Comparison of ENCODE assay signal across 10 cellular contexts in the genomic region with DNA sequence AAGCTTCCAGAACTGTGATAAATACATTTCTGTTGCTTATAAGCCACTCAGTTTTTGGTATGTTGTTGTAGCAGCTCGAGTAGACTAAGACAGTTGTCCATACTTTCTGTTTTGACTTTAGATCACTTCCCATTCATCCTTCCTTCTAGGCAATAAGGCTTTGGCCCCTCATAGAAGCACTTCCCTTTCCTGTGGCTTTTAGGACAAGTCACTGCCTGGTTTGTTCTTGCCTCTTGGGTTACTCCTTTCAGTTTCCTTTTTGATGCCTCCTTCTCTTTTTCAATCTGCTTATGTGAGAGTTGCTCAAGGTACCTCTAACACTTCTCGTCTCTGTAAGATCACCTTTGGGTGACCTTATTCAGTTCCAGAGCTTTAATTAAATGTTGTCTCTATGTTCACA.
DNase-seq lines count a peak whose midpoint lies in the region; ATAC-seq, FAIRE-seq and TF ChIP-seq lines count a peak whose summit lies in the region.
"Had no signal": no experiment of that assay in that cellular context is flagged by ENCODE, and none has a peak within 500 bp of the region (broad histone marks: within the 10 kb centered on the region; RNA-seq: fewer than 3 reads in every experiment).

No MANE protein-coding gene starts in this region.

- no CpG with 5 or more reads among the region's 2 CpGs for WGBS in H9 (ENCODE audit: extremely low coverage, insufficient read length, low lambda C conversion rate)

- ATAC-seq in HG02885 (IDR thresholded peaks at IDR 0.05; ENCODE audit: poor library complexity, unreplicated experiment) = peak; percentile 93
- ATAC-seq: stimulated activated effector memory CD8-positive, alpha-beta T cell treated with anti-CD3 and anti-CD28 coated beads, Interleukin-12 subunit alpha, Interleukin-12 subunit beta, amount 100 ng/mL, for 72 hours had no signal

- FAIRE-seq in GM19239 (lab: Jason Lieb, UNC) (peak; percentile 86), H54 (lab: Jason Lieb, UNC) (no peak)

- H3K27me3 ChIP-seq in H9 (ENCODE audit: insufficient read depth, low read length) = no peaks in the 10 kb centered on the region
- H3K27me3 ChIP-seq in effector memory CD4-positive, alpha-beta T cell (replicated peaks; ENCODE audit: control insufficient read depth, insufficient read depth, low read length, poor library complexity, severe bottlenecking) = no peaks in the 10 kb centered on the region

- H3K56ac ChIP-seq in H9 (ENCODE audit: insufficient read length, low read depth, low read length) = no peak overlapping the region

- H3K79me1 ChIP-seq in H9 (ENCODE audit: insufficient read depth, low read depth, low read length, poor library complexity, severe bottlenecking) = no peaks in the 10 kb centered on the region

- no peak overlapping the region for H2BK15ac ChIP-seq in H9 (ENCODE audit: low read depth, low read length)

- TF ChIP-seq POLR2A in H54 (IDR thresholded peaks at IDR 0.05; ENCODE audit: low read depth, low read length) = no peak

- no peaks in the 10 kb centered on the region for H3K36me3 Mint-ChIP-seq in CD14-positive monocyte
- H3K36me3 Mint-ChIP-seq in H9 (ENCODE audit: insufficient read depth in 1 of 3, low read depth in 3 of 3) = no peaks in the 10 kb centered on the region
- H3K36me3 Mint-ChIP-seq: stimulated activated effector memory CD8-positive, alpha-beta T cell treated with anti-CD3 and anti-CD28 coated beads, Interleukin-12 subunit alpha, Interleukin-12 subunit beta, amount 100 ng/mL, for 72 hours had no signal

- no peak overlapping the region for H2BK20ac ChIP-seq in H9 (ENCODE audit: low read depth, low read length, poor library complexity, severe bottlenecking)

- H3K4ac ChIP-seq in H9 (ENCODE audit: low read depth, low read length) = no peak overlapping the region

- H3K9me3 ChIP-seq in H9 (ENCODE audit: control insufficient read depth, low read depth, low read length) = no peaks in the 10 kb centered on the region
- no peaks in the 10 kb centered on the region for H3K9me3 ChIP-seq in effector memory CD4-positive, alpha-beta T cell (ENCODE audit: control insufficient read depth, low read length)

- H4K91ac ChIP-seq in H9 (ENCODE audit: insufficient read length, low read depth, low read length) = no peak overlapping the region

- TF ChIP-seq CTCF in CD14-positive monocyte (IDR thresholded peaks at IDR 0.05) = no peak
- no peak for TF ChIP-seq CTCF in H9 (conservative IDR thresholded peaks at IDR 0.05)

- H2BK120ac ChIP-seq in H9 (ENCODE audit: low read depth, low read length, poor library complexity, severe bottlenecking) = no peak overlapping the region

- H3K9me3 Mint-ChIP-seq in CD14-positive monocyte (peaks cover 9 to 21% (median 14%) of the 10 kb centered on the region in 7 donors), H9 (no peaks in the 10 kb centered on the region)

- H4K20me1 ChIP-seq in H9 (ENCODE audit: control insufficient read depth, insufficient read depth, insufficient read length) = no peaks in the 10 kb centered on the region

- peak overlapping the region; percentile 18 to 62 for H3K4me3 Mint-ChIP-seq in CD14-positive monocyte
- no peak overlapping the region for H3K4me3 Mint-ChIP-seq in H9
- H3K4me3 Mint-ChIP-seq: stimulated activated effector memory CD8-positive, alpha-beta T cell treated with anti-CD3 and anti-CD28 coated beads, Interleukin-12 subunit alpha, Interleukin-12 subunit beta, amount 100 ng/mL, for 72 hours had no signal

- no peak overlapping the region for H4K8ac ChIP-seq in H9 (replicated peaks; ENCODE audit: insufficient read length, low read depth, low read length)

- H2BK12ac ChIP-seq in H9 (ENCODE audit: insufficient read length, low read depth, low read length) = no peak overlapping the region

- no peaks in the 10 kb centered on the region for H3K23me2 ChIP-seq in H9 (ENCODE audit: insufficient read length, low read depth, low read length, poor library complexity, severe bottlenecking)

- peak overlapping the region in 3 of 7 donors; percentile 6 to 56 (median 21) for H3K27ac Mint-ChIP-seq in CD14-positive monocyte
- no peak overlapping the region for H3K27ac Mint-ChIP-seq in H9
- H3K27ac Mint-ChIP-seq: stimulated activated effector memory CD8-positive, alpha-beta T cell treated with anti-CD3 and anti-CD28 coated beads, Interleukin-12 subunit alpha, Interleukin-12 subunit beta, amount 100 ng/mL, for 72 hours had no signal

- no peak overlapping the region for H2BK5ac ChIP-seq in H9 (ENCODE audit: insufficient read length, low read length)

- DNase-seq in CD14-positive monocyte (ENCODE audit: low spot score) (no peak), GM19239 (ENCODE audit: insufficient read length, low spot score) (peak; percentile 64), MV-4-11 (lab: John Stamatoyannopoulos, UW) (peak; percentile 98), H54 (ENCODE audit: insufficient read length, low spot score) (no peak), H9 (no peak)
- DNase-seq in stimulated activated CD4-positive, alpha-beta T cell treated with anti-CD3 and anti-CD28 coated beads, Interleukin-4, amount 100 ng/mL, for 1 hour = no peak
- DNase-seq in effector memory CD4-positive, alpha-beta T cell = no peak

- no peak overlapping the region for H3K4me3 ChIP-seq in effector memory CD4-positive, alpha-beta T cell (ENCODE audit: insufficient read depth, low read depth, low read length, poor library complexity, severe bottlenecking)

- no peaks in the 10 kb centered on the region for H3K36me3 ChIP-seq in effector memory CD4-positive, alpha-beta T cell (ENCODE audit: control insufficient read depth, insufficient read depth, low read length)

- no peak overlapping the region for H3K14ac ChIP-seq in H9 (ENCODE audit: insufficient read depth, low read length)

- no peak overlapping the region for H3K18ac ChIP-seq in H9 (ENCODE audit: insufficient read length, low read depth, low read length)

- H2AK5ac ChIP-seq in H9 (ENCODE audit: insufficient read length, low read length) = no peak overlapping the region

- H3K4me2 ChIP-seq in H9 (ENCODE audit: insufficient read depth, insufficient read length, low read length) = no peak overlapping the region

- no peak overlapping the region for H3K9ac ChIP-seq in H9 (ENCODE audit: extremely low read depth, insufficient read length, low read length)
- H3K9ac ChIP-seq: parathyroid adenoma had no signal

- H3K4me1 ChIP-seq in H9 (ENCODE audit: insufficient read depth, low read length) = no peaks in the 10 kb centered on the region
- no peaks in the 10 kb centered on the region for H3K4me1 ChIP-seq in effector memory CD4-positive, alpha-beta T cell (ENCODE audit: control insufficient read depth, insufficient read depth, low read length, poor library complexity, severe bottlenecking)
- H3K4me1 ChIP-seq: parathyroid adenoma had no signal

- no peak overlapping the region for H2AFZ ChIP-seq in H9 (ENCODE audit: low read length)
- H2AFZ ChIP-seq: parathyroid adenoma had no signal

- no peak overlapping the region for H3K23ac ChIP-seq in H9 (ENCODE audit: insufficient read length, low read depth, low read length)

- no peak overlapping the region for H4K5ac ChIP-seq in H9 (ENCODE audit: insufficient read length, low read depth, low read length)

- H3T11ph ChIP-seq in H9 (ENCODE audit: low read length) = no peak overlapping the region

- intact Hi-C loops in CD14-positive monocyte (cut with micrococcal nuclease) = no loop called here

- H3K27me3 Mint-ChIP-seq in CD14-positive monocyte (ENCODE audit: low read depth in 3 of 3) (peaks cover 0 to 4% (median 0%) of the 10 kb centered on the region in 3 donors), H9 (ENCODE audit: low read depth) (peaks cover 2% of the 10 kb centered on the region)

- H3K4me1 Mint-ChIP-seq in CD14-positive monocyte = peaks cover 14% of the 10 kb centered on the region
- no peaks in the 10 kb centered on the region for H3K4me1 Mint-ChIP-seq in H9

- H3K79me2 ChIP-seq in H9 (ENCODE audit: insufficient read depth, low read length) = no peaks in the 10 kb centered on the region
- H3K79me2 ChIP-seq: parathyroid adenoma had no signal

- no peak overlapping the region for H3K27ac ChIP-seq in H9 (ENCODE audit: insufficient read length, low read depth, low read length)
- no peak overlapping the region for H3K27ac ChIP-seq in effector memory CD4-positive, alpha-beta T cell (ENCODE audit: insufficient read depth, low read length, poor library complexity, severe bottlenecking)
- H3K27ac ChIP-seq: parathyroid adenoma had no signal

Comparison
In these comparisons a context has a peak if more than half of its experiments do, and no peak if none do; other contexts are left out.
1. DNase-seq: peak in GM19239 (single experiment) and MV-4-11 (single experiment); none in CD14-positive monocyte (single experiment), stimulated activated CD4-positive, alpha-beta T cell treated with anti-CD3 and anti-CD28 coated beads, Interleukin-4, amount 100 ng/mL, for 1 hour (single experiment), H54 (single experiment), H9 (single experiment) and effector memory CD4-positive, alpha-beta T cell (0 of 3).
2. H3K4me3 Mint-ChIP-seq: peak in CD14-positive monocyte (2 of 2); none in H9 (0 of 2).